ENCODE assay signal across 8 cellular contexts in the genomic region with DNA sequence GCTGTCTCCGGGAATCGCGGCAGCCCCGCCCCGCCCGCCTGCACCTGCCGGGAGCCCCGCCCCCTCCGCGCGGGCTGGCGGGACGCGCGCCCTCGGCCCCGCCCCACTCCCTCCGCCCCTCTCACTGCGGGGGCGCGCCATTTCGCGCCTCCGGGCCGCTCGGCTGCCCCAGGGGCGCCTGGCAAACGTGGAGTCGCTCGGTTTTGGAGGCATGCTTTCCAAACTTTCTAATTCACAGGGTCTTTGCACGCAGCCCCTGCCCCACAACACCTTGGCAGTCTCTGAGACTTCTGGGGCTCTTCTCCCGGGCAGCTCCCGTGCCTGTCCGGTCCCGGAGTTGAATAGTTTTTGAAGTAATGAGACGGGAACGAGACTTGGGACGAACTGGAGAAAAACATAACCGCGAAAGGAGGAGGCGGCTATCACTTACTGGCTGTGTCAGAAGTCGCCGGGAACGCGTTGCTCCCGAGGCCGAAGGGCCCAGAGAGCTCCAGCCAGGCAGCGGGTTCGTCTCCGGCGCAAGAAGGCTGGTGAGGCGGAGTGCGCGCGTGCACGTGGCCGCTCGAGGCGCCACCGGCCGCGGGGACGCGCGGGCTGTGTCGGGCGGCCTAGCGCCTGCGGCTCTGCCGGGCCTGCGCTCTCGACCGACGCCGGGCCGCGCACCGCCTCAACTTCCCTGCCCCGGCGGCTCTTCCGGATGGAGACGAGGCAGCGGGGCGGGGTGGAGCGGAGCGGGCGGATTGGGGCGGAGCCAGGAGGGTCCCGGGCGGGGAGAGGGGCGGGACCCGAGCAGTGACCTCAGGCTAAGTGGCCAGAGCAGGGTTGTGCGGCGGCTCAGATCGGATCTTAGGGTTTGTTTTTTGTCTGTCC. TPM values are rescaled to one million over a fixed set of nuclear protein-coding genes. Genes with fewer than 3 reads are reported as not detected.
A peak's percentile ranks its signal among the peaks of the same experiment; 100 is the strongest.
DNase-seq lines count a peak whose midpoint lies in the region; ATAC-seq, FAIRE-seq and TF ChIP-seq lines count a peak whose summit lies in the region.

Gene MCM9, minus strand, starts transcription at position 699 of the 870 bp plus-strand sequence. CDS start 3,436 bp downstream, outside the sequence.

- DNase-seq in AG04450 (ENCODE audit: low read depth, low spot score) (peak; percentile 46), NCI-H2227 treated with DMSO at 0.1 percent for 48 hours (lab: John Stamatoyannopoulos, UW) (peak; percentile 85), bronchial epithelial cell (ENCODE audit: low read depth) (peak; percentile 68), iPS-NIHi7 (ENCODE audit: extremely low spot score) (peak; percentile 97), smooth muscle cell of the brain vasculature (ENCODE audit: low read depth, low spot score) (peak; percentile 49)

- CTCF ChIA-PET in AG04450 (lab: Charles Lee), result interaction anchor here (1.1 kb wide), 2 partner anchors 38 to 195 kb away, joined by 3 read pairs; no protein-coding TSS in a partner anchor

- no peak for TF ChIP-seq CTCF in AG04450 (IDR thresholded peaks at IDR 0.05; ENCODE audit: low read depth, low read length)
- TF ChIP-seq CTCF in WI38 (IDR thresholded peaks at IDR 0.05; ENCODE audit: low read depth, low read length), result no peak
- TF ChIP-seq CTCF in bronchial epithelial cell (IDR thresholded peaks at IDR 0.05; ENCODE audit: insufficient read depth, low read length, severe bottlenecking), result no peak

- no peak for FAIRE-seq in bronchial epithelial cell (lab: Jason Lieb, UNC)

- peaks cover 1% of the 10 kb centered on the region for H3K36me3 ChIP-seq in bronchial epithelial cell (ENCODE audit: control insufficient read depth, insufficient read depth, low read length)

- peak within 1 kb of the TSS; percentile 83 for H3K4me3 ChIP-seq in AG04450 (ENCODE audit: low read depth, low read length)
- H3K4me3 ChIP-seq in WI38 (ENCODE audit: low read depth, low read length), result peak within 1 kb of the TSS; percentile 86
- H3K4me3 ChIP-seq in bronchial epithelial cell (ENCODE audit: low read depth, low read length), result peak within 1 kb of the TSS; percentile 67

- ATAC-seq in GM18870 (IDR thresholded peaks at IDR 0.05; ENCODE audit: unreplicated experiment), result peak; percentile 90
- ATAC-seq in HG03108 (IDR thresholded peaks at IDR 0.05; ENCODE audit: unreplicated experiment), result peak; percentile 96

- POLR2A ChIA-PET in AG04450 (lab: Yijun Ruan, JAX), result interaction anchor here (1.0 kb wide), 1 partner anchor 38 kb away, joined by 5 read pairs; no protein-coding TSS in a partner anchor

- H3K9me3 ChIP-seq in AG04450 (ENCODE audit: control insufficient read depth, insufficient read depth, low read length), result no peaks in the 10 kb centered on the region

- H3K27me3 ChIP-seq in AG04450 (ENCODE audit: control insufficient read depth, insufficient read depth, low read length) (no peaks in the 10 kb centered on the region), bronchial epithelial cell (ENCODE audit: control insufficient read depth, insufficient read depth, low read length) (no peaks in the 10 kb centered on the region)

- peak within 1 kb of the TSS; percentile 70 for H3K27ac ChIP-seq in AG04450 (ENCODE audit: low read depth, low read length)

RNA-seq across cellular contexts. Expression of gene MCM9, which starts in this region (rescaled TPM):
- 2.2 and 2.7 TPM in 2 replicates for polyA plus RNA-seq in AG04450 (2011; rRNA removed)
- polyA minus RNA-seq in AG04450 (2011; rRNA and poly(A)+ RNA removed), result 6.8 and 6.9 TPM in 2 replicates
- total RNA-seq in bronchial epithelial cell, result 9.7 and 12.8 TPM in 2 replicates

Comparison
In these comparisons a context has a peak if more than half of its experiments do, and no peak if none do; other contexts are left out.
1. Peak in every context shown above with its lines: DNase-seq, ATAC-seq, H3K4me3 ChIP-seq and H3K27ac ChIP-seq.
2. DNase-seq: peak in every context shown above with its lines; median percentile 97 in iPS-NIHi7; 85 in NCI-H2227 treated with DMSO at 0.1 percent for 48 hours; 68 in bronchial epithelial cell; 49 in smooth muscle cell of the brain vasculature; 46 in AG04450.